In genomic region chr6:90586675-90587638, GRCh38 we compare ENCODE assay signal across 8 cellular contexts. TPM values are rescaled to one million over a fixed set of nuclear protein-coding genes. Genes with fewer than 3 reads are reported as not detected.
DNase-seq lines count a peak whose midpoint lies in the region; ATAC-seq, FAIRE-seq and TF ChIP-seq lines count a peak whose summit lies in the region.

Gene MAP3K7 (minus strand): TSS chr6:90587072. CDS start chr6:90586883, 189 bp downstream.

- H3K27ac ChIP-seq in hepatocyte: peak within 1 kb of the TSS; percentile 85

- peaks cover 18% of the 10 kb centered on the region for H3K4me1 ChIP-seq in hepatocyte (ENCODE audit: insufficient read depth)

- peak; percentile 86 for ATAC-seq in HG02981 (IDR thresholded peaks at IDR 0.05; ENCODE audit: unreplicated experiment)

- H3K4me3 ChIP-seq in astrocyte of the cerebellum (ENCODE audit: low read depth, low read length) (peak within 1 kb of the TSS; percentile 99), hepatocyte (peak within 1 kb of the TSS; percentile 67)

- H3K4me2 ChIP-seq in hepatocyte: peak within 1 kb of the TSS; percentile 84

- no peaks in the 10 kb centered on the region for H3K36me3 ChIP-seq in hepatocyte (replicated peaks; ENCODE audit: insufficient read depth, low read depth)

- H3K27me3 ChIP-seq in hepatocyte: no peaks in the 10 kb centered on the region

- H2AFZ ChIP-seq in hepatocyte: peak within 1 kb of the TSS; percentile 69

- in situ Hi-C loops in astrocyte of the cerebellum (cut with HindIII; ENCODE audit: low sequenced_read_pairs): no loop called here

- H3K9me3 ChIP-seq in hepatocyte (ENCODE audit: low read depth): no peaks in the 10 kb centered on the region

- peak; percentile 65 for DNase-seq in GM18507 (ENCODE audit: extremely low spot score, insufficient read length, low read depth)
- DNase-seq in NCI-H2029 treated with DMSO at 0.1 percent for 48 hours (lab: John Stamatoyannopoulos, UW): peak; percentile 89
- DNase-seq in T-helper 9 cell: peak; percentile 90
- peak; percentile 97 for DNase-seq in astrocyte of the cerebellum (ENCODE audit: low read depth)
- peak; percentile 95 for DNase-seq in hepatocyte (ENCODE audit: low spot score)
- peak; percentile 94 for DNase-seq in renal cortical epithelial cell (ENCODE audit: low read depth)
- DNase-seq in cortex of kidney (lab: John Stamatoyannopoulos, UW): no peak

- FAIRE-seq in GM18507 (lab: Jason Lieb, UNC): peak; percentile 98

- TF ChIP-seq CTCF in astrocyte of the cerebellum (IDR thresholded peaks at IDR 0.05; ENCODE audit: low read depth, low read length, missing control alignments) (no peak), hepatocyte (IDR thresholded peaks at IDR 0.05; ENCODE audit: poor library complexity) (no peak)

- peaks cover 44% of the 10 kb centered on the region for H3K79me2 ChIP-seq in hepatocyte

- H4K20me1 ChIP-seq in hepatocyte (ENCODE audit: insufficient read depth, poor library complexity, severe bottlenecking): peaks cover 34% of the 10 kb centered on the region

- 1% methylated on average over 60 of the region's 70 CpGs for WGBS in hepatocyte (ENCODE audit: low lambda C conversion rate, missing lambda C conversion rate)

- H3K9me2 ChIP-seq in hepatocyte (replicated peaks; ENCODE audit: insufficient read depth): no peaks in the 10 kb centered on the region

RNA-seq across cellular contexts. Expression of gene MAP3K7, which starts in this region (rescaled TPM):
- total RNA-seq in hepatocyte: 34.8 and 40.3 TPM in 2 replicates
- polyA plus RNA-seq in hepatocyte: 21.2 and 21.5 TPM in 2 replicates
- total RNA-seq in renal cortical epithelial cell: 28.3 and 47.9 TPM in 2 replicates
